In genomic region chr13:94268661-94269060, GRCh38 we compare ENCODE assay signal across 27 cellular contexts.
"Had no signal": no experiment of that assay in that cellular context is flagged by ENCODE, and none has a peak within 500 bp of the region (broad histone marks: within the 10 kb centered on the region; RNA-seq: fewer than 3 reads in every experiment).

No MANE protein-coding gene starts in this region.

- H3K9me3 ChIP-seq: gastrocnemius medialis, left lung, prostate gland, right atrium auricular region, transverse colon, uterus had no signal

- H3K9me3 Mint-ChIP-seq: activated B cell treated with CpG ODN at 0.5 μM for 24 hours; activated CD4-positive, alpha-beta memory T cell treated with anti-CD3 and anti-CD28 coated beads for 36 hours; activated T-helper 17 cell treated with anti-CD3 and anti-CD28 coated beads, Interleukin-2, amount 50 U/mL, for 72 hours; stimulated activated naive CD8-positive, alpha-beta T cell treated with anti-CD3 and anti-CD28 coated beads, Interleukin-15, Interleukin-2, amounts not matched to agents 100 ng/mL and 50 ng/mL, for 24 hours had no signal

- H3K27ac Mint-ChIP-seq: activated B cell treated with CpG ODN at 0.5 μM for 24 hours; activated CD4-positive, alpha-beta memory T cell treated with anti-CD3 and anti-CD28 coated beads for 36 hours; activated naive CD8-positive, alpha-beta T cell treated with anti-CD3 and anti-CD28 coated beads for 36 hours; activated T-helper 17 cell treated with anti-CD3 and anti-CD28 coated beads, Interleukin-2, amount 50 U/mL, for 72 hours; brain; stimulated activated naive CD8-positive, alpha-beta T cell treated with anti-CD3 and anti-CD28 coated beads, Interleukin-15, Interleukin-2, amounts not matched to agents 100 ng/mL and 50 ng/mL, for 24 hours had no signal

- H3K4me3 Mint-ChIP-seq: activated B cell treated with CpG ODN at 0.5 μM for 24 hours; activated CD4-positive, alpha-beta memory T cell treated with anti-CD3 and anti-CD28 coated beads for 36 hours; activated naive CD8-positive, alpha-beta T cell treated with anti-CD3 and anti-CD28 coated beads for 36 hours; activated T-helper 17 cell treated with anti-CD3 and anti-CD28 coated beads, Interleukin-2, amount 50 U/mL, for 72 hours; brain; neural crest cell; stimulated activated naive CD8-positive, alpha-beta T cell treated with anti-CD3 and anti-CD28 coated beads, Interleukin-15, Interleukin-2, amounts not matched to agents 100 ng/mL and 50 ng/mL, for 24 hours had no signal

- H3K4me3 ChIP-seq: coronary artery, gastrocnemius medialis, left lung, prostate gland, right atrium auricular region, transverse colon, uterus had no signal

- DNase-seq: activated B cell treated with CpG ODN at 0.5 μM for 24 hours; activated CD4-positive, alpha-beta memory T cell treated with anti-CD3 and anti-CD28 coated beads for 36 hours; activated CD4-positive, alpha-beta T cell treated with anti-CD3 and anti-CD28 coated beads for 4 hours; activated naive CD4-positive, alpha-beta T cell; activated naive CD8-positive, alpha-beta T cell treated with anti-CD3 and anti-CD28 coated beads for 36 hours; activated T-cell treated with anti-CD3 and anti-CD28 coated beads, Interleukin-2, amount 50 U/mL, for 1 hour; amygdala; central memory CD4-positive, alpha-beta T cell; erythroblast; gastrocnemius medialis; head of caudate nucleus; kidney; left lung; mammary epithelial cell; midbrain; small intestine; stimulated activated CD4-positive, alpha-beta T cell treated with anti-CD3 and anti-CD28 coated beads, Interleukin-15, amount 100 ng/mL, for 24 hours; stimulated activated CD4-positive, alpha-beta T cell treated with anti-CD3 and anti-CD28 coated beads, Interleukin-2, amount 100 ng/mL, for 48 hours; transverse colon; uterus had no signal

- H3K36me3 ChIP-seq: gastrocnemius medialis, left lung, prostate gland, right atrium auricular region, transverse colon, uterus had no signal

- H3K4me1 ChIP-seq: gastrocnemius medialis, left lung, prostate gland, right atrium auricular region, transverse colon, uterus had no signal

- H3K27me3 ChIP-seq: gastrocnemius medialis, left lung, right atrium auricular region, transverse colon, uterus had no signal

- ATAC-seq: activated T-helper 17 cell treated with anti-CD3 and anti-CD28 coated beads, Interleukin-2, amount 50 U/mL, for 72 hours; gastrocnemius medialis; left lung had no signal

- H3K36me3 Mint-ChIP-seq: activated CD4-positive, alpha-beta memory T cell treated with anti-CD3 and anti-CD28 coated beads for 36 hours; activated naive CD8-positive, alpha-beta T cell treated with anti-CD3 and anti-CD28 coated beads for 36 hours; brain had no signal

- H3K4me1 Mint-ChIP-seq: activated B cell treated with CpG ODN at 0.5 μM for 24 hours; activated T-helper 17 cell treated with anti-CD3 and anti-CD28 coated beads, Interleukin-2, amount 50 U/mL, for 72 hours; brain; neural crest cell had no signal

- H3K27me3 Mint-ChIP-seq: activated B cell treated with CpG ODN at 0.5 μM for 24 hours; activated CD4-positive, alpha-beta memory T cell treated with anti-CD3 and anti-CD28 coated beads for 36 hours; activated naive CD8-positive, alpha-beta T cell treated with anti-CD3 and anti-CD28 coated beads for 36 hours; brain; stimulated activated naive CD8-positive, alpha-beta T cell treated with anti-CD3 and anti-CD28 coated beads, Interleukin-15, Interleukin-2, amounts not matched to agents 100 ng/mL and 50 ng/mL, for 24 hours had no signal

- H3K27ac ChIP-seq: coronary artery, gastrocnemius medialis, left lung, prostate gland, right atrium auricular region, transverse colon, uterus had no signal
